ENCODE assay signal across 5 cellular contexts in the genomic region with DNA sequence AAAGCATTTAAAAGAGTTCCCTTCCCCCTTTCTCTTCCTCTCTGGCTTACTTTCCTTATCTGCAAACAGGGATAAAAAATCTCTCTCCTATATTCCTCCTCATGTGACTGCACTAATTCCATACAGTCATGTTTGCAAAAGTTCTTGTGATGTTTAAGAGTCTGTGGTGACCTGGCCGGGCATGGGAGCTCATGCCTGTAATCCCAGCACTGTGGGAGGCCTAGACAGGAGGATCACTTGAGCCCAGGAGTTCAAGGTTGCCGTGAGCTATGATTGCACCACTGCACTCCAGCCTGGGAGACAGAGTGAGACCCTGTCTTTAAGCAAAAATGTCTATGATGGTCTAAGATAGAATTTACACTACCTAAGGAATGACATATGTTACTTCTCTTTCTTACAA. TPM values are rescaled to one million over a fixed set of nuclear protein-coding genes. Genes with fewer than 3 reads are reported as not detected.
"Had no signal": no experiment of that assay in that cellular context is flagged by ENCODE, and none has a peak within 500 bp of the region (broad histone marks: within the 10 kb centered on the region; RNA-seq: fewer than 3 reads in every experiment).

No MANE protein-coding gene starts in this region.

- ATAC-seq: HepG2, K562 had no signal

- H3K27ac ChIP-seq: HL-60 had no signal

- DNase-seq: IMR-90 had no signal

- H3K4me3 ChIP-seq: K562 had no signal

RNA-seq across cellular contexts. Expression of a gene that starts 19.6 kb away (rescaled TPM):
- total RNA-seq: HepG2, HT-29, K562 had no signal
- polyA plus RNA-seq: HepG2, K562 had no signal
